8 cellular contexts compared by ENCODE assay signal in genomic region chr1:155859881-155860841, GRCh38. TPM values are rescaled to one million over a fixed set of nuclear protein-coding genes. Genes with fewer than 3 reads are reported as not detected.
DNase-seq lines count a peak whose midpoint lies in the region; ATAC-seq and TF ChIP-seq lines count a peak whose summit lies in the region.

No MANE protein-coding gene starts in this region.

- DNase-seq in COR-L47 (lab: John Stamatoyannopoulos, UW) (peak; percentile 88), HCEC 1CT (peak; percentile 58), NCI-H69 (lab: John Stamatoyannopoulos, UW) (peak; percentile 96), endothelial cell (ENCODE audit: low spot score) (peak; percentile 76), midbrain (lab: John Stamatoyannopoulos, UW) (peak; percentile 95)
- peak; percentile 38 to 48 (median 38) for DNase-seq in activated CD8-positive, alpha-beta memory T cell treated with anti-CD3 and anti-CD28 coated beads for 48 hours (ENCODE audit: low read depth in 2 of 3, low spot score in 2 of 3)
- peak; percentile 39 for DNase-seq in stimulated activated CD8-positive, alpha-beta memory T cell treated with anti-CD3 and anti-CD28 coated beads, Interleukin-4, amount 100 ng/mL, for 24 hours (ENCODE audit: low read depth)

- H3K4me3 Mint-ChIP-seq in endothelial cell (ENCODE audit: unreplicated experiment), result peak overlapping the region; percentile 87

- H3K36me3 Mint-ChIP-seq in endothelial cell (ENCODE audit: low read depth, unreplicated experiment), result peaks cover 2% of the 10 kb centered on the region

- peak overlapping the region; percentile 88 for H3K27ac Mint-ChIP-seq in endothelial cell (ENCODE audit: unreplicated experiment)

- H3K27me3 Mint-ChIP-seq in endothelial cell (ENCODE audit: unreplicated experiment), result peaks cover 14% of the 10 kb centered on the region

- H3K9me3 Mint-ChIP-seq in endothelial cell (ENCODE audit: unreplicated experiment), result no peaks in the 10 kb centered on the region

- ATAC-seq in HG02678 (IDR thresholded peaks at IDR 0.05; ENCODE audit: unreplicated experiment), result no peak

- H3K4me1 Mint-ChIP-seq in endothelial cell (ENCODE audit: unreplicated experiment), result peaks cover 20% of the 10 kb centered on the region

- TF ChIP-seq CTCF in endothelial cell (IDR thresholded peaks at IDR 0.05; ENCODE audit: unreplicated experiment), result no peak

RNA-seq across cellular contexts. Expression of gene SYT11, which starts 0.8 kb away (rescaled TPM):
- 15.4 TPM for total RNA-seq in endothelial cell (ENCODE audit: unreplicated experiment)

RNA-seq across cellular contexts. Expression of gene GON4L, which starts 3.1 kb away (rescaled TPM):
- 72.7 TPM for total RNA-seq in endothelial cell (ENCODE audit: unreplicated experiment)

RNA-seq across cellular contexts. Expression of gene RIT1, which starts 51.0 kb away (rescaled TPM):
- total RNA-seq in endothelial cell (ENCODE audit: unreplicated experiment), result 69.2 TPM

Comparison
In these comparisons a context has a peak if more than half of its experiments do, and no peak if none do; other contexts are left out.
1. DNase-seq: peak in every context shown above with its lines; median percentile 96 in NCI-H69; 95 in midbrain; 88 in COR-L47; 76 in endothelial cell; 58 in HCEC 1CT; 39 in stimulated activated CD8-positive, alpha-beta memory T cell treated with anti-CD3 and anti-CD28 coated beads, Interleukin-4, amount 100 ng/mL, for 24 hours; 38 in activated CD8-positive, alpha-beta memory T cell treated with anti-CD3 and anti-CD28 coated beads for 48 hours.